Comparison of ENCODE assay signal across 12 cellular contexts in the genomic region with DNA sequence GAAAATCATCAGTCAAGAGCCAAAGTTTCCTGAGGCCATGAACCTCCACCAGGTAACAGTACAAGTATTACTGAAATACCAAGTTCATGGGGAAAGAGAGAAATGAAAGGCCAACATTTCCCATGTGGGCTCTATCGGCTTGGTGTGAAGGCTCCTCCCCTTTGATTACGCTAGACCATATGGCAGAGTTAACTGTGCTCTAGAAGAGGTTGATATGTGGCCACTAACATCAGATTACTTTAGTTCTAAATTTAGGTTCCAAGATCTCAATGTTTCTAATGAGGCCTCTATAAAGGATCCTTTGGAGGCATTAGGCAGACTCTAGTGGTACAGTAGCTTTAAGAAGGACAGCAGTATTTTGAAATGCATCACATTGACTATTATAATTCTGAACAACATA.
A peak's percentile ranks its signal among the peaks of the same experiment; 100 is the strongest.
DNase-seq lines count a peak whose midpoint lies in the region; TF ChIP-seq lines count a peak whose summit lies in the region.
"Had no signal": no experiment of that assay in that cellular context is flagged by ENCODE, and none has a peak within 500 bp of the region (broad histone marks: within the 10 kb centered on the region; RNA-seq: fewer than 3 reads in every experiment).

No MANE protein-coding gene starts in this region.

- TF ChIP-seq CTCF in brain microvascular endothelial cell (IDR thresholded peaks at IDR 0.05; ENCODE audit: low read depth, low read length, missing control alignments), result no peak

- H3K36me3 ChIP-seq in MG63 (no peaks in the 10 kb centered on the region), brain microvascular endothelial cell (replicated peaks) (no peaks in the 10 kb centered on the region)
- H3K36me3 ChIP-seq: BLaER1 had no signal

- H3K27ac ChIP-seq in angular gyrus (ENCODE audit: low read depth, low read length) (peak overlapping the region; percentile 81), layer of hippocampus (ENCODE audit: low read depth, low read length) (peak overlapping the region; percentile 30), brain microvascular endothelial cell (no peak overlapping the region)
- H3K27ac ChIP-seq: BLaER1 had no signal

- H3K27me3 ChIP-seq in layer of hippocampus (ENCODE audit: control insufficient read depth, insufficient read depth, low read length) (no peaks in the 10 kb centered on the region), MG63 (no peaks in the 10 kb centered on the region), brain microvascular endothelial cell (replicated peaks) (no peaks in the 10 kb centered on the region)
- H3K27me3 ChIP-seq: BLaER1 had no signal

- H3K4me3 ChIP-seq in MG63 (no peak overlapping the region), brain microvascular endothelial cell (ENCODE audit: low read depth, low read length) (no peak overlapping the region)
- H3K4me3 ChIP-seq: BLaER1 had no signal

- in situ Hi-C loops in brain microvascular endothelial cell (cut with HindIII; ENCODE audit: low pct_ligation_motif_present, low sequenced_read_pairs), result no loop called here

- no peaks in the 10 kb centered on the region for H3K9me3 ChIP-seq in MG63
- H3K9me3 ChIP-seq: BLaER1 had no signal

- peak; percentile 15 to 50 for DNase-seq in NCI-H524 (lab: John Stamatoyannopoulos, UW)
- no peak for DNase-seq in NCI-H524 treated with DMSO at 0.1 percent for 48 hours (lab: John Stamatoyannopoulos, UW)
- DNase-seq in MG63, result no peak
- DNase-seq in NCI-H1930 (lab: John Stamatoyannopoulos, UW), result no peak
- no peak for DNase-seq in brain microvascular endothelial cell
- DNase-seq: 8988T; Calu3; CD8-positive, alpha-beta T cell; H9 had no signal

Comparison
In these comparisons a context has a peak if more than half of its experiments do, and no peak if none do; other contexts are left out.
1. DNase-seq: peak in NCI-H524 (2 of 2); none in NCI-H524 treated with DMSO at 0.1 percent for 48 hours (single experiment), MG63 (single experiment), NCI-H1930 (0 of 2) and brain microvascular endothelial cell (single experiment).